In genomic region chr17:58382885-58383248, GRCh38 we compare ENCODE assay signal across 14 cellular contexts. TPM values are rescaled to one million over a fixed set of nuclear protein-coding genes. Genes with fewer than 3 reads are reported as not detected.
A peak's percentile ranks its signal among the peaks of the same experiment; 100 is the strongest.
DNase-seq lines count a peak whose midpoint lies in the region; ATAC-seq and TF ChIP-seq lines count a peak whose summit lies in the region.
"Had no signal": no experiment of that assay in that cellular context is flagged by ENCODE, and none has a peak within 500 bp of the region (broad histone marks: within the 10 kb centered on the region; RNA-seq: fewer than 3 reads in every experiment).

No MANE protein-coding gene starts in this region.

- no peak overlapping the region for H3K4me3 Mint-ChIP-seq in activated CD4-positive, alpha-beta T cell treated with anti-CD3 and anti-CD28 coated beads, Interleukin-2, amount 10 ng/mL, durations not matched to agents 7 days and 5 days
- no peak overlapping the region for H3K4me3 Mint-ChIP-seq in T-helper 17 cell
- H3K4me3 Mint-ChIP-seq in stimulated activated memory B cell treated with anti-CD40 and anti-IgM and Interleukin-4, amounts not matched to agents 10 μg/mL and 1 μg/mL and 100 μg/mL, for 72 hours, result peak overlapping the region; percentile 54

- POLR2A ChIA-PET in activated CD4-positive, alpha-beta T cell treated with anti-CD3 and anti-CD28 coated beads, Interleukin-2, amount 10 ng/mL, durations not matched to agents 7 days and 5 days (lab: Charles Lee), result no interaction called here

- H3K4me1 Mint-ChIP-seq in activated CD4-positive, alpha-beta T cell treated with anti-CD3 and anti-CD28 coated beads, Interleukin-2, amount 10 ng/mL, durations not matched to agents 7 days and 5 days, result peaks cover 50% of the 10 kb centered on the region
- peaks cover 35% of the 10 kb centered on the region for H3K4me1 Mint-ChIP-seq in T-helper 17 cell
- peaks cover 28% of the 10 kb centered on the region for H3K4me1 Mint-ChIP-seq in stimulated activated memory B cell treated with anti-CD40 and anti-IgM and Interleukin-4, amounts not matched to agents 10 μg/mL and 1 μg/mL and 100 μg/mL, for 72 hours

- peaks cover 3% of the 10 kb centered on the region for H3K36me3 Mint-ChIP-seq in activated CD4-positive, alpha-beta T cell treated with anti-CD3 and anti-CD28 coated beads, Interleukin-2, amount 10 ng/mL, durations not matched to agents 7 days and 5 days (ENCODE audit: low read depth)
- H3K36me3 Mint-ChIP-seq in T-helper 17 cell (ENCODE audit: low read depth), result peaks cover 2% of the 10 kb centered on the region
- peaks cover 5% of the 10 kb centered on the region for H3K36me3 Mint-ChIP-seq in stimulated activated memory B cell treated with anti-CD40 and anti-IgM and Interleukin-4, amounts not matched to agents 10 μg/mL and 1 μg/mL and 100 μg/mL, for 72 hours

- intact Hi-C loops in prostate gland (cut with DNase I), result no loop called here

- 61% methylated on average over 1 of the region's 1 CpG for WGBS in prostate gland

- peak overlapping the region in 1 of 2 donors; percentile 22 for H3K27ac ChIP-seq in prostate gland
- H3K27ac ChIP-seq: cardiac muscle cell, left lung, thoracic aorta had no signal

- ATAC-seq in T-helper 17 cell (no peak), left lobe of liver (peak; percentile 50)
- ATAC-seq in stimulated activated memory B cell treated with anti-CD40 and anti-IgM and Interleukin-4, amounts not matched to agents 10 μg/mL and 1 μg/mL and 100 μg/mL, for 72 hours, result no peak
- ATAC-seq: left lung, PC-3 had no signal

- H3K27ac Mint-ChIP-seq in activated CD4-positive, alpha-beta T cell treated with anti-CD3 and anti-CD28 coated beads, Interleukin-2, amount 10 ng/mL, durations not matched to agents 7 days and 5 days, result peak overlapping the region; percentile 81
- peak overlapping the region; percentile 92 for H3K27ac Mint-ChIP-seq in T-helper 17 cell
- peak overlapping the region; percentile 52 for H3K27ac Mint-ChIP-seq in stimulated activated memory B cell treated with anti-CD40 and anti-IgM and Interleukin-4, amounts not matched to agents 10 μg/mL and 1 μg/mL and 100 μg/mL, for 72 hours

- H3K9me3 ChIP-seq in T-helper 17 cell (ENCODE audit: control insufficient read depth, low read length, poor library complexity, severe bottlenecking), result no peaks in the 10 kb centered on the region
- no peaks in the 10 kb centered on the region for H3K9me3 ChIP-seq in prostate gland
- H3K9me3 ChIP-seq: left lung, thoracic aorta had no signal

- CTCF ChIA-PET in activated CD4-positive, alpha-beta T cell treated with anti-CD3 and anti-CD28 coated beads, Interleukin-2, amount 10 ng/mL, durations not matched to agents 7 days and 5 days (lab: Charles Lee), result interaction anchor here (0.7 to 2.7 kb wide), 2 partner anchors 12 to 17 kb away, joined by 3 to 8 read pairs; no protein-coding TSS in a partner anchor

- no peaks in the 10 kb centered on the region for H3K27me3 Mint-ChIP-seq in activated CD4-positive, alpha-beta T cell treated with anti-CD3 and anti-CD28 coated beads, Interleukin-2, amount 10 ng/mL, durations not matched to agents 7 days and 5 days
- no peaks in the 10 kb centered on the region for H3K27me3 Mint-ChIP-seq in T-helper 17 cell
- H3K27me3 Mint-ChIP-seq in stimulated activated memory B cell treated with anti-CD40 and anti-IgM and Interleukin-4, amounts not matched to agents 10 μg/mL and 1 μg/mL and 100 μg/mL, for 72 hours, result no peaks in the 10 kb centered on the region

- TF ChIP-seq CTCF in prostate gland (IDR thresholded peaks at IDR 0.05), result no peak

- no peaks in the 10 kb centered on the region for H3K27me3 ChIP-seq in prostate gland (replicated peaks; ENCODE audit: insufficient read depth)
- H3K27me3 ChIP-seq: cardiac muscle cell, left lung had no signal

- no peak for TF ChIP-seq POLR2A in prostate gland (IDR thresholded peaks at IDR 0.05)

- H3K4me3 ChIP-seq in prostate gland, result no peak overlapping the region
- H3K4me3 ChIP-seq: cardiac muscle cell, left lung, thoracic aorta had no signal

- no peak for DNase-seq in activated CD4-positive, alpha-beta T cell treated with anti-CD3 and anti-CD28 coated beads, Interleukin-2, amount 10 ng/mL, durations not matched to agents 7 days and 5 days
- DNase-seq in activated CD4-positive, alpha-beta T cell treated with anti-CD3 and anti-CD28 coated beads for 1 hour, result no peak
- DNase-seq in T-helper 17 cell (no peak), left lobe of liver (ENCODE audit: low spot score) (peak; percentile 82), prostate gland (ENCODE audit: low spot score) (no peak), AG08396 (ENCODE audit: low spot score) (no peak), NCI-H774 (lab: John Stamatoyannopoulos, UW) (no peak)
- DNase-seq: left lung, NCI-H2029 treated with DMSO at 0.1 percent for 48 hours, NCI-H524, PC-3 had no signal

- H3K4me1 ChIP-seq in prostate gland (replicated peaks), result peaks cover 25% of the 10 kb centered on the region

- no peaks in the 10 kb centered on the region for H3K9me3 Mint-ChIP-seq in activated CD4-positive, alpha-beta T cell treated with anti-CD3 and anti-CD28 coated beads, Interleukin-2, amount 10 ng/mL, durations not matched to agents 7 days and 5 days
- H3K9me3 Mint-ChIP-seq in stimulated activated memory B cell treated with anti-CD40 and anti-IgM and Interleukin-4, amounts not matched to agents 10 μg/mL and 1 μg/mL and 100 μg/mL, for 72 hours, result no peaks in the 10 kb centered on the region

- no peaks in the 10 kb centered on the region for H3K36me3 ChIP-seq in prostate gland
- H3K36me3 ChIP-seq: cardiac muscle cell, left lung, thoracic aorta had no signal

RNA-seq across cellular contexts. Expression of gene SUPT4H1, which starts 30.9 kb away (rescaled TPM):
- 10 to 100 TPM; 66.1 to 69.0 TPM for total RNA-seq in activated CD4-positive, alpha-beta T cell treated with anti-CD3 and anti-CD28 coated beads, Interleukin-2, amount 10 ng/mL, durations not matched to agents 7 days and 5 days
- 10 to 100 TPM; 41.3 to 50.6 TPM for total RNA-seq in T-helper 17 cell
- total RNA-seq in left lobe of liver, result 40.0 TPM
- 10 to 100 TPM; 44.8 to 70.0 TPM for total RNA-seq in prostate gland

RNA-seq across cellular contexts. Expression of gene RNF43, which starts 34.5 kb away (rescaled TPM):
- under 1 TPM; 0.07 to 0.12 TPM for total RNA-seq in activated CD4-positive, alpha-beta T cell treated with anti-CD3 and anti-CD28 coated beads, Interleukin-2, amount 10 ng/mL, durations not matched to agents 7 days and 5 days
- total RNA-seq in T-helper 17 cell, result under 1 TPM; 0.57 to 0.94 TPM
- 13.0 TPM for total RNA-seq in left lobe of liver
- total RNA-seq in prostate gland, result 10 to 100 TPM; 29.3 to 31.9 TPM

RNA-seq across cellular contexts. Expression of gene TSPOAP1, which starts 54.3 kb away (rescaled TPM):
- total RNA-seq in activated CD4-positive, alpha-beta T cell treated with anti-CD3 and anti-CD28 coated beads, Interleukin-2, amount 10 ng/mL, durations not matched to agents 7 days and 5 days, result 10 to 100 TPM; 44.1 to 57.5 TPM
- total RNA-seq in T-helper 17 cell (10 to 100 TPM; 30.5 to 32.8 TPM), left lobe of liver (6.5 TPM), prostate gland (10 to 100 TPM; 22.7 to 26.5 TPM)
